16 cellular contexts compared by ENCODE assay signal in genomic region chr6:48736486-48737206, GRCh38.
DNase-seq lines count a peak whose midpoint lies in the region; ATAC-seq and TF ChIP-seq lines count a peak whose summit lies in the region.
"Had no signal": no experiment of that assay in that cellular context is flagged by ENCODE, and none has a peak within 500 bp of the region (broad histone marks: within the 10 kb centered on the region; RNA-seq: fewer than 3 reads in every experiment).

No MANE protein-coding gene starts in this region.

- H3K27me3 ChIP-seq in ACC112 (ENCODE audit: insufficient read depth, low read length) (no peaks in the 10 kb centered on the region), foreskin keratinocyte (no peaks in the 10 kb centered on the region), dorsolateral prefrontal cortex (no peaks in the 10 kb centered on the region)
- H3K27me3 ChIP-seq: esophagus muscularis mucosa had no signal

- no peaks in the 10 kb centered on the region for H3K79me2 ChIP-seq in ACC112 (ENCODE audit: control insufficient read depth, insufficient read depth, low read length, unreplicated experiment)

- POLR2A ChIA-PET in activated CD4-positive, alpha-beta memory T cell treated with anti-CD3 and anti-CD28 coated beads for 36 hours (lab: Charles Lee) = no interaction called here

- H3K4me1 Mint-ChIP-seq in activated CD4-positive, alpha-beta memory T cell treated with anti-CD3 and anti-CD28 coated beads for 36 hours (ENCODE audit: low read depth) = no peaks in the 10 kb centered on the region

- H3K27me3 Mint-ChIP-seq in activated CD4-positive, alpha-beta memory T cell treated with anti-CD3 and anti-CD28 coated beads for 36 hours = no peaks in the 10 kb centered on the region

- H3K4me3 ChIP-seq in ACC112 (ENCODE audit: low read depth, low read length) = no peak overlapping the region
- H3K4me3 ChIP-seq in astrocyte of the cerebellum (ENCODE audit: low read depth, low read length) = no peak overlapping the region
- no peak overlapping the region for H3K4me3 ChIP-seq in dorsolateral prefrontal cortex
- H3K4me3 ChIP-seq: esophagus muscularis mucosa had no signal

- ATAC-seq in foreskin keratinocyte = no peak
- no peak for ATAC-seq in HG02642 (IDR thresholded peaks at IDR 0.05; ENCODE audit: poor library complexity, unreplicated experiment)
- ATAC-seq: WTC11 had no signal

- H3K27ac ChIP-seq in ACC112 (ENCODE audit: low read depth, low read length) = peak overlapping the region; percentile 66
- no peak overlapping the region for H3K27ac ChIP-seq in foreskin keratinocyte
- no peak overlapping the region for H3K27ac ChIP-seq in dorsolateral prefrontal cortex
- H3K27ac ChIP-seq: esophagus muscularis mucosa had no signal

- DNase-seq in HCEC 1CT (peak; percentile 95), astrocyte of the cerebellum (ENCODE audit: low read depth) (peak; percentile 73), foreskin keratinocyte (peak; percentile 21 to 22), dorsolateral prefrontal cortex (no peak), NCI-H2107 treated with DMSO at 0.1 percent for 48 hours (lab: John Stamatoyannopoulos, UW; ENCODE audit: unreplicated experiment) (no peak)
- no peak for DNase-seq in activated CD4-positive, alpha-beta memory T cell treated with anti-CD3 and anti-CD28 coated beads for 36 hours
- DNase-seq: activated naive CD4-positive, alpha-beta T cell treated with anti-CD3 and anti-CD28 coated beads, Interleukin-2, amount 50 U/mL, for 16 hours; mesendoderm; MV-4-11; nucleus accumbens; substantia nigra; SW 1271 had no signal

- no peaks in the 10 kb centered on the region for H3K36me3 ChIP-seq in ACC112 (ENCODE audit: insufficient read depth, low read length)
- H3K36me3 ChIP-seq: esophagus muscularis mucosa had no signal

- intact Hi-C loops in dorsolateral prefrontal cortex (cut with DNase I) = no loop called here
- intact Hi-C loops in activated CD4-positive, alpha-beta memory T cell treated with anti-CD3 and anti-CD28 coated beads for 36 hours (cut with micrococcal nuclease) = no loop called here

- H3K4me3 Mint-ChIP-seq in activated CD4-positive, alpha-beta memory T cell treated with anti-CD3 and anti-CD28 coated beads for 36 hours = no peak overlapping the region
- H3K4me3 Mint-ChIP-seq: WTC11 had no signal

- peaks cover 18% of the 10 kb centered on the region for H3K4me1 ChIP-seq in ACC112 (ENCODE audit: control insufficient read depth, insufficient read depth, low read length, unreplicated experiment)
- H3K4me1 ChIP-seq in foreskin keratinocyte = no peaks in the 10 kb centered on the region
- H3K4me1 ChIP-seq: esophagus muscularis mucosa had no signal

- H3K27ac Mint-ChIP-seq in activated CD4-positive, alpha-beta memory T cell treated with anti-CD3 and anti-CD28 coated beads for 36 hours = no peak overlapping the region
- H3K27ac Mint-ChIP-seq: WTC11 had no signal

- in situ Hi-C loops in astrocyte of the cerebellum (cut with HindIII; ENCODE audit: low sequenced_read_pairs) = no loop called here

- TF ChIP-seq CTCF in astrocyte of the cerebellum (IDR thresholded peaks at IDR 0.05; ENCODE audit: low read depth, low read length, missing control alignments) = no peak
- TF ChIP-seq CTCF in foreskin keratinocyte (conservative IDR thresholded peaks at IDR 0.05) = no peak
- TF ChIP-seq CTCF in dorsolateral prefrontal cortex (IDR thresholded peaks at IDR 0.05 in 54 of 56, conservative IDR thresholded peaks at IDR 0.05 in 2 of 56; ENCODE audit: low read depth in 1 of 56, partially characterized antibody in 56 of 56) = peak in 3 of 56 donors; percentile 10 to 19 (median 15)

- CTCF ChIA-PET in activated CD4-positive, alpha-beta memory T cell treated with anti-CD3 and anti-CD28 coated beads for 36 hours (lab: Charles Lee) = no interaction called here

- H3K36me3 Mint-ChIP-seq in activated CD4-positive, alpha-beta memory T cell treated with anti-CD3 and anti-CD28 coated beads for 36 hours = no peaks in the 10 kb centered on the region

- H3K9me3 Mint-ChIP-seq in activated CD4-positive, alpha-beta memory T cell treated with anti-CD3 and anti-CD28 coated beads for 36 hours = peaks cover 8% of the 10 kb centered on the region

- peak overlapping the region; percentile 68 for H2AFZ ChIP-seq in ACC112 (ENCODE audit: low read length, unreplicated experiment)

Comparison
In these comparisons a context has a peak if more than half of its experiments do, and no peak if none do; other contexts are left out.
1. DNase-seq: peak in HCEC 1CT (single experiment), astrocyte of the cerebellum (single experiment) and foreskin keratinocyte (2 of 2); none in dorsolateral prefrontal cortex (0 of 10), NCI-H2107 treated with DMSO at 0.1 percent for 48 hours (single experiment) and activated CD4-positive, alpha-beta memory T cell treated with anti-CD3 and anti-CD28 coated beads for 36 hours (single experiment).